17 cellular contexts compared by ENCODE assay signal in the genomic region with DNA sequence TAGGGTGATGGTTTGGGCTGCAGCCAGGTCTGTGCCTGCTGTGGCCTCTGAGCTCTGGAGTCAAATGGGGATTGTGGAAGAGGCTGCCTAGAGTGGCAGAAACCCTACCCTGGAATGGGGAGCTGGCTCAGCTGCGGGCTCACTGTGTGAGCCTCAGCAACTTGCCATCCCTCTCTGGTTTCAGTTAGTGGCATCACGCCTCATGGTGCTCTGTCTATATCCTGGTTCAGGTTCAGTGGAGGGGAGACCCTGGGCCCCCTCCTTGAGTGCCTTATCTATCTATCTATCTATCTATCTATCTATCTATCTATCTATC.
DNase-seq lines count a peak whose midpoint lies in the region; ATAC-seq and TF ChIP-seq lines count a peak whose summit lies in the region.
"Had no signal": no experiment of that assay in that cellular context is flagged by ENCODE, and none has a peak within 500 bp of the region (broad histone marks: within the 10 kb centered on the region; RNA-seq: fewer than 3 reads in every experiment).

No MANE protein-coding gene starts in this region.

- H3K4me3 Mint-ChIP-seq in chondrocyte (ENCODE audit: unreplicated experiment) (no peak overlapping the region), osteocyte (ENCODE audit: unreplicated experiment) (no peak overlapping the region)
- H3K4me3 Mint-ChIP-seq: CD4-positive, alpha-beta memory T cell; HFFc6 had no signal

- H3K27ac Mint-ChIP-seq in chondrocyte (ENCODE audit: unreplicated experiment) (no peak overlapping the region), osteocyte (ENCODE audit: unreplicated experiment) (no peak overlapping the region)
- H3K27ac Mint-ChIP-seq: CD4-positive, alpha-beta memory T cell; HFFc6 had no signal

- no peak overlapping the region for H2AK5ac ChIP-seq in mesenchymal stem cell (ENCODE audit: low read length, severe bottlenecking)

- H3K4me3 ChIP-seq in mesenchymal stem cell (ENCODE audit: insufficient read depth in 1 of 2, low read depth in 1 of 2, low read length in 2 of 2) = no peak overlapping the region
- H3K4me3 ChIP-seq: GM12878, HAP-1 had no signal

- H3K27ac ChIP-seq in mesenchymal stem cell (ENCODE audit: low read length, poor library complexity, severe bottlenecking) = no peak overlapping the region

- H3K4me2 ChIP-seq in mesenchymal stem cell (ENCODE audit: low read length, poor library complexity, severe bottlenecking) = no peak overlapping the region

- no peaks in the 10 kb centered on the region for H3K36me3 ChIP-seq in mesenchymal stem cell (ENCODE audit: control insufficient read depth in 1 of 2, insufficient read depth in 2 of 2, low read depth in 1 of 2, low read length in 2 of 2)
- H3K36me3 ChIP-seq: HAP-1 had no signal

- no peak overlapping the region for H3K14ac ChIP-seq in mesenchymal stem cell (ENCODE audit: low read length in 2 of 2)

- H4K91ac ChIP-seq in mesenchymal stem cell (ENCODE audit: low read length) = peak overlapping the region; percentile 40

- WGBS in mesenchymal stem cell = 63% methylated on average over 2 of the region's 2 CpGs

- no peaks in the 10 kb centered on the region for H3K27me3 ChIP-seq in mesenchymal stem cell (ENCODE audit: control insufficient read depth in 1 of 2, insufficient read depth in 1 of 2, low read length in 2 of 2)

- H3K79me1 ChIP-seq in mesenchymal stem cell (replicated peaks; ENCODE audit: low read length, poor library complexity, severe bottlenecking) = no peaks in the 10 kb centered on the region

- no peaks in the 10 kb centered on the region for H3K4me1 ChIP-seq in mesenchymal stem cell (ENCODE audit: control insufficient read depth, insufficient read depth, low read depth, low read length)
- H3K4me1 ChIP-seq: Caco-2, HAP-1 had no signal

- no peak overlapping the region for H2BK120ac ChIP-seq in mesenchymal stem cell (ENCODE audit: low read depth, low read length)

- no peak overlapping the region for H3K4ac ChIP-seq in mesenchymal stem cell (ENCODE audit: low read depth in 1 of 2, low read length in 2 of 2)

- DNase-seq in chondrocyte (ENCODE audit: low spot score) (peak; percentile 47), mesenchymal stem cell (no peak), osteocyte (ENCODE audit: extremely low spot score, unreplicated experiment) (peak; percentile 74), cerebellum (ENCODE audit: low spot score) (no peak)
- DNase-seq: C1 segment of cervical spinal cord; Caco-2; CD4-positive, alpha-beta memory T cell; DMS 273 treated with DMSO at 0.1 percent for 48 hours; DMS79; EL; GDM1; GOT3; HFFc6 had no signal

- no peak overlapping the region for H3K23ac ChIP-seq in mesenchymal stem cell (ENCODE audit: low read length in 2 of 2)

- ATAC-seq in GM21723 (IDR thresholded peaks at IDR 0.05; ENCODE audit: unreplicated experiment) = no peak
- no peak for ATAC-seq in GM21526 (IDR thresholded peaks at IDR 0.05; ENCODE audit: low FRiP score, unreplicated experiment)
- ATAC-seq: GM12878 had no signal

- H2BK5ac ChIP-seq in mesenchymal stem cell (ENCODE audit: low read depth, low read length, poor library complexity, severe bottlenecking) = no peak overlapping the region

- peaks cover 3% of the 10 kb centered on the region for H3K9me3 Mint-ChIP-seq in chondrocyte (ENCODE audit: low read depth)
- peaks cover 4% of the 10 kb centered on the region for H3K9me3 Mint-ChIP-seq in osteocyte (ENCODE audit: unreplicated experiment)

- no peak overlapping the region for H2AFZ ChIP-seq in mesenchymal stem cell (ENCODE audit: low read depth, low read length)

- H3K27me3 Mint-ChIP-seq in chondrocyte (ENCODE audit: low read depth) (peaks cover 13% of the 10 kb centered on the region), osteocyte (ENCODE audit: unreplicated experiment) (peaks cover 18% of the 10 kb centered on the region)

- no peak overlapping the region for H3K9ac ChIP-seq in mesenchymal stem cell (ENCODE audit: low read length)

- no peak overlapping the region for H2BK15ac ChIP-seq in mesenchymal stem cell (ENCODE audit: low read depth, poor library complexity, severe bottlenecking)

- TF ChIP-seq CTCF in chondrocyte (IDR thresholded peaks at IDR 0.05) (no peak), osteocyte (IDR thresholded peaks at IDR 0.05) (no peak)

- H4K8ac ChIP-seq in mesenchymal stem cell (ENCODE audit: low read length) = no peak overlapping the region

- no peak overlapping the region for H3K18ac ChIP-seq in mesenchymal stem cell (ENCODE audit: low read depth in 1 of 2, low read length in 2 of 2)

- H3K36me3 Mint-ChIP-seq in chondrocyte (ENCODE audit: low read depth) (peaks cover 1% of the 10 kb centered on the region), osteocyte (ENCODE audit: unreplicated experiment) (no peaks in the 10 kb centered on the region)

- H3K4me1 Mint-ChIP-seq in chondrocyte (ENCODE audit: low read depth) = no peaks in the 10 kb centered on the region
- no peaks in the 10 kb centered on the region for H3K4me1 Mint-ChIP-seq in osteocyte (ENCODE audit: unreplicated experiment)
- H3K4me1 Mint-ChIP-seq: CD4-positive, alpha-beta memory T cell had no signal

- peaks cover 14% of the 10 kb centered on the region for H3K9me3 ChIP-seq in mesenchymal stem cell (ENCODE audit: control insufficient read depth, low read length)
- H3K9me3 ChIP-seq: Caco-2, HAP-1 had no signal

- no peak overlapping the region for H2BK12ac ChIP-seq in mesenchymal stem cell (ENCODE audit: low read length in 2 of 2)

Comparison
In these comparisons a context has a peak if more than half of its experiments do, and no peak if none do; other contexts are left out.
1. DNase-seq: peak in chondrocyte (single experiment) and osteocyte (single experiment); none in mesenchymal stem cell (single experiment) and cerebellum (single experiment).